In genomic region chrX:37846558-37846933, GRCh38 we compare ENCODE assay signal across 8 cellular contexts. TPM values are rescaled to one million over a fixed set of nuclear protein-coding genes. Genes with fewer than 3 reads are reported as not detected.
DNase-seq lines count a peak whose midpoint lies in the region; ATAC-seq and TF ChIP-seq lines count a peak whose summit lies in the region.

No MANE protein-coding gene starts in this region.

- peaks cover 36% of the 10 kb centered on the region for H3K4me1 Mint-ChIP-seq in activated CD8-positive, alpha-beta T cell treated with anti-CD3 and anti-CD28 coated beads for 36 hours (ENCODE audit: low read depth)

- H3K9me3 Mint-ChIP-seq in activated CD8-positive, alpha-beta T cell treated with anti-CD3 and anti-CD28 coated beads for 36 hours = no peaks in the 10 kb centered on the region

- H3K27ac Mint-ChIP-seq in activated CD8-positive, alpha-beta T cell treated with anti-CD3 and anti-CD28 coated beads for 36 hours = peak overlapping the region; percentile 94

- H3K9me3 ChIP-seq in HEK293 (ENCODE audit: control insufficient read depth, insufficient read depth, low read depth, low read length) = no peaks in the 10 kb centered on the region
- H3K9me3 ChIP-seq in right cardiac atrium (ENCODE audit: control insufficient read depth, low read length) = no peaks in the 10 kb centered on the region
- H3K9me3 ChIP-seq in smooth muscle cell (replicated peaks; ENCODE audit: low read depth) = no peaks in the 10 kb centered on the region

- CTCF ChIA-PET in HEK293 (lab: Yijun Ruan, JAX) = interaction anchor here (1.0 kb wide), 1 partner anchor 21 kb away, joined by 3 read pairs; no protein-coding TSS in a partner anchor
- CTCF ChIA-PET in activated CD8-positive, alpha-beta T cell treated with anti-CD3 and anti-CD28 coated beads for 36 hours (lab: Charles Lee) = interaction anchor here (1.0 to 1.1 kb wide), 2 partner anchors 22 to 101 kb away, joined by 3 to 4 read pairs; no protein-coding TSS in a partner anchor

- WGBS in right cardiac atrium = 30% methylated on average over 1 of the region's 1 CpG
- WGBS in smooth muscle cell (ENCODE audit: low lambda C conversion rate) = 40% methylated on average over 1 of the region's 1 CpG

- POLR2A ChIA-PET in HEK293 (lab: Yijun Ruan, JAX) = interaction anchor here (1.0 kb wide), 1 partner anchor 13 kb away, joined by 7 read pairs; no protein-coding TSS in a partner anchor
- POLR2A ChIA-PET in activated CD8-positive, alpha-beta T cell treated with anti-CD3 and anti-CD28 coated beads for 36 hours (lab: Charles Lee) = no interaction called here

- no peaks in the 10 kb centered on the region for H3K36me3 ChIP-seq in HEK293 (ENCODE audit: control insufficient read depth in 2 of 2, insufficient read depth in 1 of 2, low read length in 2 of 2)
- no peaks in the 10 kb centered on the region for H3K36me3 ChIP-seq in smooth muscle cell (ENCODE audit: low read depth)

- H3K9ac ChIP-seq in smooth muscle cell (ENCODE audit: low read depth) = peak overlapping the region; percentile 41

- peak; percentile 20 for ATAC-seq in activated CD8-positive, alpha-beta T cell treated with anti-CD3 and anti-CD28 coated beads for 36 hours
- ATAC-seq in right cardiac atrium (no peak), HG03520 (IDR thresholded peaks at IDR 0.05; ENCODE audit: unreplicated experiment) (no peak), GM19328 (IDR thresholded peaks at IDR 0.05; ENCODE audit: unreplicated experiment) (no peak)

- TF ChIP-seq CTCF in HEK293 (tag by site-specific recombination; IDR thresholded peaks at IDR 0.05) (no peak), smooth muscle cell (IDR thresholded peaks at IDR 0.05; ENCODE audit: borderline replicate concordance, insufficient read depth, poor library complexity, severe bottlenecking) (no peak)
- no peak for TF ChIP-seq CTCF in activated CD8-positive, alpha-beta T cell treated with anti-CD3 and anti-CD28 coated beads for 36 hours (IDR thresholded peaks at IDR 0.05)

- no peak for DNase-seq in activated CD8-positive, alpha-beta T cell treated with anti-CD3 and anti-CD28 coated beads for 36 hours
- no peak for DNase-seq in right cardiac atrium
- DNase-seq in smooth muscle cell (lab: John Stamatoyannopoulos, UW; ENCODE audit: unreplicated experiment) = no peak
- DNase-seq in central memory CD4-positive, alpha-beta T cell = no peak
- DNase-seq in HuH-7 (ENCODE audit: low spot score) = no peak

- peak overlapping the region; percentile 84 for H3K4me2 ChIP-seq in smooth muscle cell

- peak overlapping the region; percentile 64 for H3K4me3 ChIP-seq in HEK293 (ENCODE audit: low read depth, low read length)
- peak overlapping the region; percentile 94 for H3K4me3 ChIP-seq in right cardiac atrium (ENCODE audit: low read length)
- H3K4me3 ChIP-seq in smooth muscle cell = peak overlapping the region; percentile 60

- peaks cover 14% of the 10 kb centered on the region for H3K36me3 Mint-ChIP-seq in activated CD8-positive, alpha-beta T cell treated with anti-CD3 and anti-CD28 coated beads for 36 hours (ENCODE audit: low read depth)

- H3K4me1 ChIP-seq in HEK293 (ENCODE audit: control insufficient read depth, insufficient read depth, low read length) = no peaks in the 10 kb centered on the region
- H3K4me1 ChIP-seq in right cardiac atrium (ENCODE audit: control insufficient read depth, insufficient read depth, low read length) = no peaks in the 10 kb centered on the region
- H3K4me1 ChIP-seq in smooth muscle cell (ENCODE audit: low read depth) = peaks cover 3% of the 10 kb centered on the region

- H3K27ac ChIP-seq in HEK293 (ENCODE audit: extremely low read depth, low read depth, low read length) = peak overlapping the region; percentile 64
- H3K27ac ChIP-seq in right cardiac atrium (ENCODE audit: low read length) = no peak overlapping the region
- H3K27ac ChIP-seq in smooth muscle cell (ENCODE audit: low read depth) = peak overlapping the region; percentile 86

- intact Hi-C loops in activated CD8-positive, alpha-beta T cell treated with anti-CD3 and anti-CD28 coated beads for 36 hours (cut with micrococcal nuclease) = no loop called here
- intact Hi-C loops in right cardiac atrium (cut with DNase I) = no loop called here

- no peaks in the 10 kb centered on the region for H3K79me2 ChIP-seq in smooth muscle cell (ENCODE audit: low read depth)

- no peaks in the 10 kb centered on the region for H3K27me3 Mint-ChIP-seq in activated CD8-positive, alpha-beta T cell treated with anti-CD3 and anti-CD28 coated beads for 36 hours

- no peaks in the 10 kb centered on the region for H3K27me3 ChIP-seq in right cardiac atrium (ENCODE audit: control insufficient read depth, insufficient read depth)
- no peaks in the 10 kb centered on the region for H3K27me3 ChIP-seq in smooth muscle cell (ENCODE audit: low read depth)

- H4K20me1 ChIP-seq in smooth muscle cell (ENCODE audit: low read depth) = no peaks in the 10 kb centered on the region

- H2AFZ ChIP-seq in smooth muscle cell (ENCODE audit: low read depth) = no peak overlapping the region

- peak overlapping the region; percentile 74 for H3K4me3 Mint-ChIP-seq in activated CD8-positive, alpha-beta T cell treated with anti-CD3 and anti-CD28 coated beads for 36 hours

- H3F3A ChIP-seq in smooth muscle cell (ENCODE audit: low read depth) = no peaks in the 10 kb centered on the region

TF ChIP-seq in HEK293, 187 proteins besides CTCF, POLR2A, EP300 and RAD21:
- no peak for TF ChIP-seq ZNF670 (tag by site-specific recombination; IDR thresholded peaks at IDR 0.05; ENCODE audit: low read depth)
- TF ChIP-seq ZNF335 (tag by site-specific recombination; conservative IDR thresholded peaks at IDR 0.05) = 0 out of 2 replicates have a peak, but pooled peaks have one; percentile 10

RNA-seq across cellular contexts. Expression of gene DYNLT3, which starts 0.8 kb away (rescaled TPM):
- 10 to 100 TPM; 24.8 to 26.6 TPM for total RNA-seq in activated CD8-positive, alpha-beta T cell treated with anti-CD3 and anti-CD28 coated beads for 36 hours
- total RNA-seq in right cardiac atrium (10 to 100 TPM; 19.9 to 33.9 (median 22.7) TPM), smooth muscle cell (89.4 and 112 TPM in 2 replicates)
- polyA plus RNA-seq in right cardiac atrium (20.5 TPM), smooth muscle cell (75.8 and 77.7 TPM in 2 replicates)
